In genomic region chr13:110955072-110955503, GRCh38 we compare ENCODE assay signal across 8 cellular contexts. TPM values are rescaled to one million over a fixed set of nuclear protein-coding genes. Genes with fewer than 3 reads are reported as not detected.
A peak's percentile ranks its signal among the peaks of the same experiment; 100 is the strongest.
DNase-seq lines count a peak whose midpoint lies in the region; ATAC-seq and TF ChIP-seq lines count a peak whose summit lies in the region.
"Not testable (repeated sequence)": the region's sequence is repeated elsewhere in the genome, so short reads cannot be mapped to it uniquely, and the experiment has no call there.

No MANE protein-coding gene starts in this region.

- H3K4me1 ChIP-seq in PC-9 (replicated peaks; ENCODE audit: insufficient read depth), result peaks cover 17% of the 10 kb centered on the region
- peaks cover 20% of the 10 kb centered on the region for H3K4me1 ChIP-seq in mesodermal cell (ENCODE audit: control insufficient read depth, insufficient read depth, low read length, poor library complexity, severe bottlenecking)

- TF ChIP-seq CTCF in AG09309 (IDR thresholded peaks at IDR 0.05; ENCODE audit: control insufficient read depth, insufficient read depth, low read depth, low read length, missing control alignments); PC-9 (conservative IDR thresholded peaks at IDR 0.05): not testable (repeated sequence)

- WGBS in mesodermal cell (ENCODE audit: insufficient coverage in 2 of 2), 2 experiments, result 64 to 73% methylated on average over 3 to 7 of the region's 11 CpGs

- not testable (repeated sequence) for H3F3A ChIP-seq in PC-9 (ENCODE audit: insufficient read depth, low read depth)

- peak; percentile 74 for DNase-seq in AG09309 (ENCODE audit: low read depth)
- DNase-seq in PC-9, result peak; percentile 70 to 78
- peak; percentile 19 for DNase-seq in activated T-helper 9 cell treated with anti-CD3 and anti-CD28 coated beads, Interleukin-2, amount 50 U/mL, for 16 hours (ENCODE audit: low read depth)
- DNase-seq in stimulated activated CD4-positive, alpha-beta T cell treated with anti-CD3 and anti-CD28 coated beads, Interleukin-4, amount 100 ng/mL, for 1 hour, result peak; percentile 40

- not testable (repeated sequence) for H3K9me2 ChIP-seq in PC-9 (ENCODE audit: insufficient read depth)

- H3K9me3 ChIP-seq in PC-9 (ENCODE audit: insufficient read depth, low read depth); mesodermal cell (ENCODE audit: control insufficient read depth, low read length): not testable (repeated sequence)

- H3K79me2 ChIP-seq in PC-9 (ENCODE audit: low read depth), result not testable (repeated sequence)

- H3K4me2 ChIP-seq in PC-9, result peak overlapping the region; percentile 60

- intact Hi-C loops in PC-9 (cut with micrococcal nuclease; ENCODE audit: unreplicated experiment), result not testable (repeated sequence)

- BruUV-seq in PC-9 (replicated peaks; lab: Mats Ljungman, UMichigan), result not testable (repeated sequence)

- H3K36me3 ChIP-seq in PC-9 (ENCODE audit: low read depth); mesodermal cell (ENCODE audit: control insufficient read depth, insufficient read depth, low read length): not testable (repeated sequence)

- peak overlapping the region; percentile 76 for H3K27ac ChIP-seq in PC-9
- peak overlapping the region; percentile 78 for H3K27ac ChIP-seq in mesodermal cell (ENCODE audit: low read depth, low read length, severe bottlenecking)

- CTCF ChIA-PET in PC-9 (lab: Charles Lee), result not testable (repeated sequence)

- H2AFZ ChIP-seq in PC-9, result peak overlapping the region; percentile 59; the same call in 1 of the 2 replicates

- ATAC-seq in GM19043 (IDR thresholded peaks at IDR 0.05; ENCODE audit: low read depth, unreplicated experiment) (peak; percentile 50), HG03175 (IDR thresholded peaks at IDR 0.05; ENCODE audit: unreplicated experiment) (peak; percentile 49), esophagus mucosa (peak; percentile 85)

- POLR2A ChIA-PET in PC-9 (lab: Charles Lee; ENCODE audit: unreplicated experiment), result not testable (repeated sequence)

- H3K27me3 ChIP-seq in PC-9 (ENCODE audit: insufficient read depth, low read depth), result not testable (repeated sequence)

- not testable (repeated sequence) for H4K20me1 ChIP-seq in PC-9 (ENCODE audit: insufficient read depth)

- not testable (repeated sequence) for H3K4me3 ChIP-seq in AG09309 (ENCODE audit: control insufficient read depth, low read depth, low read length); PC-9; mesodermal cell (ENCODE audit: extremely low read depth, insufficient read depth, low read length, poor library complexity, severe bottlenecking)

RNA-seq across cellular contexts. Expression of gene ANKRD10, which starts 40.2 kb away (rescaled TPM):
- total RNA-seq in PC-9 (2021) (154 and 155 TPM in 2 replicates), esophagus mucosa (24.3 TPM)
- 138 TPM for polyA plus RNA-seq in mesodermal cell (2013, experiment 1 of 2)
- 98.2 TPM for polyA plus RNA-seq in mesodermal cell (2013, experiment 2 of 2)

Comparison
In these comparisons a context has a peak if more than half of its experiments do, and no peak if none do; other contexts are left out.
1. DNase-seq: peak in every context shown above with its lines; median percentile 74 in AG09309; 74 in PC-9; 40 in stimulated activated CD4-positive, alpha-beta T cell treated with anti-CD3 and anti-CD28 coated beads, Interleukin-4, amount 100 ng/mL, for 1 hour; 19 in activated T-helper 9 cell treated with anti-CD3 and anti-CD28 coated beads, Interleukin-2, amount 50 U/mL, for 16 hours.